Comparison of ENCODE assay signal across 8 cellular contexts in the genomic region with DNA sequence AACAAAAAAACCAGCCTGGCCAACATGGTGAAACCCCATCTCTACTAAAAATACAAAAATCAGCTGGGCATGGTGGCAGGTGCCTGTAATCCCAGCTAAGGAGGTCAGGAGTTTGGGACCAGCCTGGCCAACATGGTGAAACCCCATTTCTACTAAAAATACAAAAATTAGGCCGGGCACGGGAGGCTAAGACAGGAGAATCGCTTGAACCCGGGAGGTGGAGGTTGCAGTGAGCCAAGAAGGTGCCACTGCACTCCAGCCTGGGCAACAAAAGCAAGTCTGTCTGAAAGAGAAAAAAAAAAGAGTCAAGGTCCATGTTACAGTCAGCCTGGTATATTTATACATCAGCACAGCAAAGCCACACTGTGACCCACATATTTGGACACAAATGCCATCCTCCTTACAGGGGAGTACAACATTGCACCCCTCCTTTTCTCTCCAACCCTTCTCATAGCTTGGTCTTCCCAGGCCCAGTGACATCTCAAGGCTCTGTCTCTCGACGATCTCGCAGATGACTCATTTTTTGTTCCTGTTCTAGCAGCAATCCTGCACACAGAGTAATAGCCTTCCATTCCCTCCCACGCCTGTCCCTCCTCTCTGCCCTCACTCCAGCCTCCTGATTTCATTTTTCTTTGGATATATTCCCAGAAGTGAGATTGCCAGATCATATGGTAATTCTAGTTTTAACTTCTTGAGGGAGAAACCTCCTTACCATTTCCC. TPM values are rescaled to one million over a fixed set of nuclear protein-coding genes. Genes with fewer than 3 reads are reported as not detected.
DNase-seq lines count a peak whose midpoint lies in the region; ATAC-seq, FAIRE-seq and TF ChIP-seq lines count a peak whose summit lies in the region.

No MANE protein-coding gene starts in this region.

- H3K4me1 Mint-ChIP-seq in neural progenitor cell = peaks cover 17% of the 10 kb centered on the region
- H3K4me1 Mint-ChIP-seq in activated T-cell treated with anti-CD3 and anti-CD28 coated beads, Interleukin-2, amount 50 U/mL, for 4 hours (ENCODE audit: low read depth) = no peaks in the 10 kb centered on the region

- H3K9me3 Mint-ChIP-seq in neural progenitor cell = no peaks in the 10 kb centered on the region
- no peaks in the 10 kb centered on the region for H3K9me3 Mint-ChIP-seq in activated T-cell treated with anti-CD3 and anti-CD28 coated beads, Interleukin-2, amount 50 U/mL, for 4 hours

- FAIRE-seq in endometrium (lab: Jason Lieb, UNC) = peak; percentile 48

- no peaks in the 10 kb centered on the region for H3K36me3 Mint-ChIP-seq in neural progenitor cell
- H3K36me3 Mint-ChIP-seq in activated T-cell treated with anti-CD3 and anti-CD28 coated beads, Interleukin-2, amount 50 U/mL, for 4 hours (ENCODE audit: insufficient read depth) = no peaks in the 10 kb centered on the region

- H3F3A ChIP-seq in neural progenitor cell (ENCODE audit: low read depth) = no peaks in the 10 kb centered on the region

- peak; percentile 89 for DNase-seq in AG10803 (ENCODE audit: low read depth)
- DNase-seq in NCI-H2227 (lab: John Stamatoyannopoulos, UW; ENCODE audit: unreplicated experiment) = peak; percentile 34
- DNase-seq in neural progenitor cell (ENCODE audit: low spot score) = no peak
- DNase-seq in activated CD4-positive, alpha-beta T cell treated with anti-CD3 and anti-CD28 coated beads, Interleukin-2, amount 50 U/mL, for 4 hours = no peak
- no peak for DNase-seq in 8988T
- no peak for DNase-seq in activated T-cell treated with anti-CD3 and anti-CD28 coated beads, Interleukin-2, amount 50 U/mL, for 4 hours

- H3K4me1 ChIP-seq in neural progenitor cell = peaks cover 8% of the 10 kb centered on the region

- H3K4me3 ChIP-seq in AG10803 (ENCODE audit: low read length) = no peak overlapping the region
- no peak overlapping the region for H3K4me3 ChIP-seq in neural progenitor cell

- no peak overlapping the region for H3K27ac ChIP-seq in neural progenitor cell

- no peak overlapping the region for H3K4me2 ChIP-seq in neural progenitor cell

- H3K79me2 ChIP-seq in neural progenitor cell (ENCODE audit: low read depth) = no peaks in the 10 kb centered on the region

- peak overlapping the region; percentile 16 for H3K4me3 Mint-ChIP-seq in neural progenitor cell
- H3K4me3 Mint-ChIP-seq in activated T-cell treated with anti-CD3 and anti-CD28 coated beads, Interleukin-2, amount 50 U/mL, for 4 hours = no peak overlapping the region

- peak overlapping the region; percentile 12 for H3K27ac Mint-ChIP-seq in neural progenitor cell

- H3K36me3 ChIP-seq in neural progenitor cell = no peaks in the 10 kb centered on the region

- H3K9me3 ChIP-seq in neural progenitor cell (ENCODE audit: low read depth) = no peaks in the 10 kb centered on the region

- no peaks in the 10 kb centered on the region for H4K20me1 ChIP-seq in neural progenitor cell (ENCODE audit: low read depth)

- H3K27me3 Mint-ChIP-seq in neural progenitor cell (ENCODE audit: insufficient read depth, low read depth) = peaks cover 9% of the 10 kb centered on the region
- peaks cover 33% of the 10 kb centered on the region for H3K27me3 Mint-ChIP-seq in activated T-cell treated with anti-CD3 and anti-CD28 coated beads, Interleukin-2, amount 50 U/mL, for 4 hours (ENCODE audit: low read depth)

- no peak for TF ChIP-seq CTCF in AG10803 (conservative IDR thresholded peaks at IDR 0.05; ENCODE audit: low read length)
- TF ChIP-seq CTCF in neural progenitor cell (IDR thresholded peaks at IDR 0.05) = no peak

- ATAC-seq in GM19467 (IDR thresholded peaks at IDR 0.05; ENCODE audit: unreplicated experiment) = no peak
- no peak for ATAC-seq in activated T-cell treated with anti-CD3 and anti-CD28 coated beads, Interleukin-2, amount 50 U/mL, for 4 hours

- peaks cover 9% of the 10 kb centered on the region for H3K27me3 ChIP-seq in neural progenitor cell

- no peak overlapping the region for H3K9ac ChIP-seq in neural progenitor cell

- H2AFZ ChIP-seq in neural progenitor cell (replicated peaks) = no peak overlapping the region

RNA-seq across cellular contexts. Expression of a gene that starts 21.0 kb away (rescaled TPM):
- total RNA-seq in neural progenitor cell (ENCODE audit: low replicate concordance) = 17.1 and 34.7 TPM in 2 replicates
- total RNA-seq in activated T-cell treated with anti-CD3 and anti-CD28 coated beads, Interleukin-2, amount 50 U/mL, for 4 hours = 100 to 1,000 TPM; 112 to 126 (median 120) TPM

RNA-seq across cellular contexts. Expression of a gene that starts 46.9 kb away (rescaled TPM):
- total RNA-seq in neural progenitor cell (ENCODE audit: low replicate concordance) = 6.9 and 13.9 TPM in 2 replicates
- 10 to 100 TPM; 31.8 to 35.8 (median 34.7) TPM for total RNA-seq in activated T-cell treated with anti-CD3 and anti-CD28 coated beads, Interleukin-2, amount 50 U/mL, for 4 hours

Comparison
In these comparisons a context has a peak if more than half of its experiments do, and no peak if none do; other contexts are left out.
1. DNase-seq: peak in AG10803 (single experiment) and NCI-H2227 (single experiment); none in neural progenitor cell (single experiment), activated CD4-positive, alpha-beta T cell treated with anti-CD3 and anti-CD28 coated beads, Interleukin-2, amount 50 U/mL, for 4 hours (0 of 2), 8988T (single experiment) and activated T-cell treated with anti-CD3 and anti-CD28 coated beads, Interleukin-2, amount 50 U/mL, for 4 hours (single experiment).